8 cellular contexts compared by ENCODE assay signal in genomic region chr11:105609832-105610781, GRCh38. TPM values are rescaled to one million over a fixed set of nuclear protein-coding genes. Genes with fewer than 3 reads are reported as not detected.
DNase-seq lines count a peak whose midpoint lies in the region; ATAC-seq and TF ChIP-seq lines count a peak whose summit lies in the region.

TSS of gene GRIA4 (plus strand) at chr11:105610073. CDS start at chr11:105610998, 925 bp downstream.

- H3K27me3 ChIP-seq in PC-9 (ENCODE audit: insufficient read depth, low read depth) (no peaks in the 10 kb centered on the region), mesenchymal stem cell (ENCODE audit: control insufficient read depth in 1 of 2, insufficient read depth in 1 of 2, low read length in 2 of 2) (peaks cover 23 to 42% of the 10 kb centered on the region in 2 experiments), tibial nerve (peaks cover 0 to 26% of the 10 kb centered on the region in 2 donors)

- no peak within 1 kb of the TSS for H3K14ac ChIP-seq in mesenchymal stem cell (ENCODE audit: low read length in 2 of 2)

- H3K9me3 ChIP-seq in PC-9 (ENCODE audit: insufficient read depth, low read depth) (no peaks in the 10 kb centered on the region), mesenchymal stem cell (ENCODE audit: control insufficient read depth, low read length) (no peaks in the 10 kb centered on the region), tibial nerve (no peaks in the 10 kb centered on the region)

- no peak within 1 kb of the TSS for H4K8ac ChIP-seq in mesenchymal stem cell (ENCODE audit: low read length)

- peaks cover 25% of the 10 kb centered on the region for H3K4me1 Mint-ChIP-seq in activated T-cell treated with anti-CD3 and anti-CD28 coated beads, Interleukin-2, amount 50 U/mL, for 24 hours (ENCODE audit: low read depth)
- peaks cover 0 to 11% of the 10 kb centered on the region in 2 donors for H3K4me1 Mint-ChIP-seq in effector memory CD8-positive, alpha-beta T cell (ENCODE audit: low read depth in 2 of 2)

- peak within 1 kb of the TSS in 1 of 2 experiments; percentile 84 for H2BK12ac ChIP-seq in mesenchymal stem cell (ENCODE audit: low read length in 2 of 2)

- peaks cover 53% of the 10 kb centered on the region for H3K27me3 Mint-ChIP-seq in activated T-cell treated with anti-CD3 and anti-CD28 coated beads, Interleukin-2, amount 50 U/mL, for 24 hours
- peaks cover 17 to 49% of the 10 kb centered on the region in 2 donors for H3K27me3 Mint-ChIP-seq in effector memory CD8-positive, alpha-beta T cell

- H2AFZ ChIP-seq in PC-9: peak within 1 kb of the TSS; percentile 42; the same call in 1 of the 2 replicates
- peak within 1 kb of the TSS; percentile 87 for H2AFZ ChIP-seq in mesenchymal stem cell (ENCODE audit: low read depth, low read length)

- H2BK15ac ChIP-seq in mesenchymal stem cell (ENCODE audit: low read depth, poor library complexity, severe bottlenecking): no peak within 1 kb of the TSS

- H3K4me1 ChIP-seq in PC-9 (replicated peaks; ENCODE audit: insufficient read depth) (no peaks in the 10 kb centered on the region), mesenchymal stem cell (ENCODE audit: control insufficient read depth, insufficient read depth, low read depth, low read length) (peaks cover 13% of the 10 kb centered on the region), tibial nerve (peaks cover 0 to 26% (median 2%) of the 10 kb centered on the region in 4 donors)

- POLR2A ChIA-PET in PC-9 (lab: Charles Lee; ENCODE audit: unreplicated experiment) (interaction anchor here (0.7 kb wide), 1 partner anchor 144 kb away, joined by 4 read pairs; no protein-coding TSS in a partner anchor), GM10248 (lab: Yijun Ruan, JAX) (no interaction called here)

- no peaks in the 10 kb centered on the region for H3K79me2 ChIP-seq in PC-9 (ENCODE audit: low read depth)

- no peak for TF ChIP-seq POLR2A in tibial nerve (IDR thresholded peaks at IDR 0.05)

- H3K9me2 ChIP-seq in PC-9 (ENCODE audit: insufficient read depth): no peaks in the 10 kb centered on the region

- no peak within 1 kb of the TSS for H2AK5ac ChIP-seq in mesenchymal stem cell (ENCODE audit: low read length, severe bottlenecking)

- CTCF ChIA-PET in PC-9 (lab: Charles Lee) (no interaction called here), GM10248 (lab: Yijun Ruan, JAX) (no interaction called here)

- H3K9me3 Mint-ChIP-seq in activated T-cell treated with anti-CD3 and anti-CD28 coated beads, Interleukin-2, amount 50 U/mL, for 24 hours: no peaks in the 10 kb centered on the region
- peaks cover 0 to 2% of the 10 kb centered on the region in 2 donors for H3K9me3 Mint-ChIP-seq in effector memory CD8-positive, alpha-beta T cell

- no peak within 1 kb of the TSS for H3K4me3 ChIP-seq in PC-9
- peak within 1 kb of the TSS; percentile 60 to 76 for H3K4me3 ChIP-seq in mesenchymal stem cell (ENCODE audit: insufficient read depth in 1 of 2, low read depth in 1 of 2, low read length in 2 of 2)
- peak within 1 kb of the TSS; percentile 9 to 56 (median 30) for H3K4me3 ChIP-seq in tibial nerve

- TF ChIP-seq CTCF in PC-9 (conservative IDR thresholded peaks at IDR 0.05) (no peak), tibial nerve (IDR thresholded peaks at IDR 0.05) (no peak), GM10248 (IDR thresholded peaks at IDR 0.05; ENCODE audit: control extremely low read depth, extremely low read depth, low read depth, missing control alignments) (no peak)

- peak within 1 kb of the TSS; percentile 79 to 97 for H3K18ac ChIP-seq in mesenchymal stem cell (ENCODE audit: low read depth in 1 of 2, low read length in 2 of 2)

- no peaks in the 10 kb centered on the region for H4K20me1 ChIP-seq in PC-9 (ENCODE audit: insufficient read depth)

- H2BK120ac ChIP-seq in mesenchymal stem cell (ENCODE audit: low read depth, low read length): peak within 1 kb of the TSS; percentile 85

- no peaks in the 10 kb centered on the region for H3K79me1 ChIP-seq in mesenchymal stem cell (replicated peaks; ENCODE audit: low read length, poor library complexity, severe bottlenecking)

- H2BK5ac ChIP-seq in mesenchymal stem cell (ENCODE audit: low read depth, low read length, poor library complexity, severe bottlenecking): no peak within 1 kb of the TSS

- no TSS peak for BruUV-seq in PC-9 (replicated peaks; lab: Mats Ljungman, UMichigan)

- WGBS in mesenchymal stem cell: 0% methylated on average over 43 of the region's 54 CpGs
- 1 to 2% methylated on average over 54 of the region's 54 CpGs for WGBS in tibial nerve, 2 donors

- H3K9ac ChIP-seq in mesenchymal stem cell (ENCODE audit: low read length): no peak within 1 kb of the TSS

- H3K36me3 Mint-ChIP-seq in activated T-cell treated with anti-CD3 and anti-CD28 coated beads, Interleukin-2, amount 50 U/mL, for 24 hours (ENCODE audit: low read depth): no peaks in the 10 kb centered on the region
- H3K36me3 Mint-ChIP-seq in effector memory CD8-positive, alpha-beta T cell (ENCODE audit: insufficient read depth): no peaks in the 10 kb centered on the region

- intact Hi-C loops in PC-9 (cut with micrococcal nuclease; ENCODE audit: unreplicated experiment): no loop called here

- peak; percentile 31 for DNase-seq in activated T-cell treated with anti-CD3 and anti-CD28 coated beads, Interleukin-2, amount 50 U/mL, for 24 hours
- no peak for DNase-seq in activated T-cell treated with anti-CD3 and anti-CD28 coated beads for 4 hours
- no peak for DNase-seq in PC-9
- DNase-seq in effector memory CD8-positive, alpha-beta T cell: no peak
- peak; percentile 88 for DNase-seq in mesenchymal stem cell
- peak in 1 of 2 donors; percentile 14 for DNase-seq in tibial nerve (ENCODE audit: low spot score in 2 of 2)
- DNase-seq in GM10248 (ENCODE audit: extremely low spot score): no peak

- H3K4me3 Mint-ChIP-seq in activated T-cell treated with anti-CD3 and anti-CD28 coated beads, Interleukin-2, amount 50 U/mL, for 24 hours: peak within 1 kb of the TSS; percentile 59
- peak within 1 kb of the TSS; percentile 53 to 59 for H3K4me3 Mint-ChIP-seq in effector memory CD8-positive, alpha-beta T cell

- peak; percentile 29 for ATAC-seq in effector memory CD8-positive, alpha-beta T cell (replicated peaks)
- ATAC-seq in HG03442 (IDR thresholded peaks at IDR 0.05; ENCODE audit: unreplicated experiment): no peak

- H3K27ac ChIP-seq in PC-9 (no peak within 1 kb of the TSS), mesenchymal stem cell (ENCODE audit: low read length, poor library complexity, severe bottlenecking) (no peak within 1 kb of the TSS), tibial nerve (no peak within 1 kb of the TSS)

- no peak for TF ChIP-seq EP300 in tibial nerve (IDR thresholded peaks at IDR 0.05)

- H3K4me2 ChIP-seq in PC-9: peak within 1 kb of the TSS; percentile 33; the same call in 1 of the 2 replicates
- H3K4me2 ChIP-seq in mesenchymal stem cell (ENCODE audit: low read length, poor library complexity, severe bottlenecking): peak within 1 kb of the TSS; percentile 100

- no peaks in the 10 kb centered on the region for H3F3A ChIP-seq in PC-9 (ENCODE audit: insufficient read depth, low read depth)

- H3K4ac ChIP-seq in mesenchymal stem cell (ENCODE audit: low read depth in 1 of 2, low read length in 2 of 2): peak within 1 kb of the TSS in 1 of 2 experiments; percentile 84

- no peaks in the 10 kb centered on the region for H3K36me3 ChIP-seq in PC-9 (ENCODE audit: low read depth)
- no peaks in the 10 kb centered on the region for H3K36me3 ChIP-seq in mesenchymal stem cell (ENCODE audit: control insufficient read depth in 1 of 2, insufficient read depth in 2 of 2, low read depth in 1 of 2, low read length in 2 of 2)
- no peaks in the 10 kb centered on the region for H3K36me3 ChIP-seq in tibial nerve

- H3K23ac ChIP-seq in mesenchymal stem cell (ENCODE audit: low read length in 2 of 2): peak within 1 kb of the TSS in 1 of 2 experiments; percentile 66

- H4K91ac ChIP-seq in mesenchymal stem cell (ENCODE audit: low read length): peak within 1 kb of the TSS; percentile 83

- no peak within 1 kb of the TSS for H3K27ac Mint-ChIP-seq in activated T-cell treated with anti-CD3 and anti-CD28 coated beads, Interleukin-2, amount 50 U/mL, for 24 hours
- no peak within 1 kb of the TSS for H3K27ac Mint-ChIP-seq in effector memory CD8-positive, alpha-beta T cell

RNA-seq across cellular contexts. Expression of gene GRIA4, which starts in this region (rescaled TPM):
- total RNA-seq in PC-9 (2021) (not detected in 2 replicates), tibial nerve (not detected)
- 33.7 TPM for polyA plus RNA-seq in mesenchymal stem cell (2013, experiment 1 of 2)
- polyA plus RNA-seq in mesenchymal stem cell (2013, experiment 2 of 2): 33.4 TPM

Comparison
In these comparisons a context has a peak if more than half of its experiments do, and no peak if none do; other contexts are left out.
1. DNase-seq: peak in activated T-cell treated with anti-CD3 and anti-CD28 coated beads, Interleukin-2, amount 50 U/mL, for 24 hours (single experiment) and mesenchymal stem cell (single experiment); none in activated T-cell treated with anti-CD3 and anti-CD28 coated beads for 4 hours (single experiment), PC-9 (0 of 2), effector memory CD8-positive, alpha-beta T cell (0 of 3) and GM10248 (single experiment).